20 cellular contexts compared by ENCODE assay signal in the genomic region with DNA sequence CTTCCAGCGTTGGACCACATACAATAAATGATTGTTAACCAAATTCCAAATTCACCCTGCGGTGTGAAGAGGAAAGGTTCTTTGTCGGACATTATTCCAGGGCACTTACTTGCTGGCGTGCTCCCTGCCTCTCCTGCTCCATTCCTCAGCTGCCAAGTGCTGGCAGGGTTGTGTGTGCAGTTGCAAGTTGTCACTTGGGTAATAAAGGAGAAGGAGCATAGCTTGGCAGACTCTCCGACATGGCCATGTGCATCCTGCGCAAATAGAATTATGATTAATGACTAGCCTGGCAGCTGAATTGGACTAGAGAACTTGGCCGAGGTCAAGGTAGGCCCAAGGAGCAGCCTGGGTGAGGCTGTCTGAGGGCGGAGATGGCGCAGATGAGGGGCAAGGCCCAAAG.
"Had no signal": no experiment of that assay in that cellular context is flagged by ENCODE, and none has a peak within 500 bp of the region (broad histone marks: within the 10 kb centered on the region; RNA-seq: fewer than 3 reads in every experiment).

No MANE protein-coding gene starts in this region.

- H3K27ac Mint-ChIP-seq: activated CD4-positive, alpha-beta memory T cell treated with anti-CD3 and anti-CD28 coated beads, Interleukin-2, amount 10 ng/mL, durations not matched to agents 7 days and 5 days; activated naive CD4-positive, alpha-beta T cell treated with anti-CD3 and anti-CD28 coated beads, Interleukin-2, amount 50 U/mL, for 24 hours; endodermal cell; naive thymus-derived CD8-positive, alpha-beta T cell; WTC11 had no signal

- H3K36me3 ChIP-seq: adrenal gland, gastroesophageal sphincter, left lung, stomach, upper lobe of right lung had no signal

- H3K4me1 ChIP-seq: adrenal gland, gastroesophageal sphincter, left lung, parathyroid adenoma, stomach, upper lobe of right lung had no signal

- ATAC-seq: gastroesophageal sphincter; left lung; naive thymus-derived CD8-positive, alpha-beta T cell; sciatic nerve; upper lobe of right lung; WTC11 had no signal

- H3K4me3 Mint-ChIP-seq: activated CD4-positive, alpha-beta memory T cell treated with anti-CD3 and anti-CD28 coated beads, Interleukin-2, amount 10 ng/mL, durations not matched to agents 7 days and 5 days; activated naive CD4-positive, alpha-beta T cell treated with anti-CD3 and anti-CD28 coated beads, Interleukin-2, amount 50 U/mL, for 24 hours; endodermal cell; naive thymus-derived CD8-positive, alpha-beta T cell; WTC11 had no signal

- H3K9me3 ChIP-seq: adrenal gland, gastroesophageal sphincter, left lung, stomach, testis, upper lobe of right lung had no signal

- H3K4me3 ChIP-seq: adrenal gland, gastroesophageal sphincter, left lung, stomach, testis, upper lobe of right lung had no signal

- H3K36me3 Mint-ChIP-seq: activated naive CD4-positive, alpha-beta T cell treated with anti-CD3 and anti-CD28 coated beads, Interleukin-2, amount 50 U/mL, for 24 hours; naive thymus-derived CD8-positive, alpha-beta T cell; WTC11 had no signal

- H3K9me3 Mint-ChIP-seq: activated CD4-positive, alpha-beta memory T cell treated with anti-CD3 and anti-CD28 coated beads, Interleukin-2, amount 10 ng/mL, durations not matched to agents 7 days and 5 days; activated naive CD4-positive, alpha-beta T cell treated with anti-CD3 and anti-CD28 coated beads, Interleukin-2, amount 50 U/mL, for 24 hours; endodermal cell; WTC11 had no signal

- H3K4me1 Mint-ChIP-seq: activated CD4-positive, alpha-beta memory T cell treated with anti-CD3 and anti-CD28 coated beads, Interleukin-2, amount 10 ng/mL, durations not matched to agents 7 days and 5 days; activated naive CD4-positive, alpha-beta T cell treated with anti-CD3 and anti-CD28 coated beads, Interleukin-2, amount 50 U/mL, for 24 hours; naive thymus-derived CD8-positive, alpha-beta T cell had no signal

- H3K27me3 ChIP-seq: adrenal gland, gastroesophageal sphincter, left lung, stomach, testis, upper lobe of right lung had no signal

- H3K27ac ChIP-seq: adrenal gland, gastroesophageal sphincter, left lung, parathyroid adenoma, stomach, testis, upper lobe of right lung had no signal

- DNase-seq: activated CD4-positive, alpha-beta memory T cell treated with anti-CD3 and anti-CD28 coated beads, Interleukin-2, amount 10 ng/mL, durations not matched to agents 7 days and 5 days; activated CD4-positive, alpha-beta T cell treated with anti-CD3 and anti-CD28 coated beads for 4 hours; activated effector memory CD4-positive, alpha-beta T cell treated with anti-CD3 and anti-CD28 coated beads, Interleukin-2, amount 50 U/mL, for 16 hours; activated T-cell treated with anti-CD3 and anti-CD28 coated beads, Interleukin-2, amount 50 U/mL, for 48 hours; adrenal gland; endodermal cell; erythroblast; kidney; left lung; mesenchymal stem cell; naive thymus-derived CD8-positive, alpha-beta T cell; stomach; T-helper 2 cell; testis; upper lobe of right lung had no signal
